In the genomic region with DNA sequence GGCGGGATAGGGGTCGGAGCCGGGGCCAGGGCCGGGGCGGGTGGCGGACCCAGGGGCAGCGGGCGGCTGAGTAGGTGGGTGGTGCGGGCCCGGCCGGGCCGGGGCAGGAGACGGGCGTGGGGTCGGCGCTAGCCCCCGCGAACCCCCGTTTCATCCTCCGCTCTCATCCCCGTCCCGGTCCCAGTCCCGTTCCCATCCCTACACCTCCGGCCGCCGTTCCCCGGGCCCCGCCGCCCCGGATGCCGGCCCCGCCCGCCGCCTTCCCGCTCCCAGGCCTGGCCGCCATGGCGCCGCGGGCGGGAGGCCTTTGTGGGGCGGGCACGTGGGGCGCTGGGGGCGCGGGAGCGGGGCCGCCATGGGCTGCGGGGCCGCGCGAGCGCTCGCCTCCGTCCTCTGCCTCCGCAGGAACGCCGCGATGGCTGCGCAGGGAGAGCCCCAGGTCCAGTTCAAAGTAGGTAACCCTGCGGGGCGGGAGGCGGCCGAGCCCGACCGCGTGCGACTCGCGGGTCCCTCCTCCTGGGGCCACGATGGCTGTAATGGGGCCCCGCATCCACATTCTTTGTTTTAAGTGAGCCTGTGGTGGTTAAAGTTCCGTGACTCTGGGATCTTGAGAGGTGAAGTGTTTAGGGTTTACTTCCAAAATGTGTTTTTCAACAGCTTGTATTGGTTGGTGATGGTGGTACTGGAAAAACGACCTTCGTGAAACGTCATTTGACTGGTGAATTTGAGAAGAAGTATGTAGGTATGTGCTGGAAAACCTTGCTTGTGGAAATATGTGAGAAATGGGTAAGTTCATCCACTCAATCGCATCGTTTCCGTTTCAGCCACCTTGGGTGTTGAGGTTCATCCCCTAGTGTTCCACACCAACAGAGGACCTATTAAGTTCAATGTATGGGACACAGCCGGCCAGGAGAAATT, we compare ENCODE assay signal across 8 cellular contexts. TPM values are rescaled to one million over a fixed set of nuclear protein-coding genes. Genes with fewer than 3 reads are reported as not detected.
A peak's percentile ranks its signal among the peaks of the same experiment; 100 is the strongest.
DNase-seq lines count a peak whose midpoint lies in the region; ATAC-seq and TF ChIP-seq lines count a peak whose summit lies in the region.

No MANE protein-coding gene starts in this region.

- in situ Hi-C loops in astrocyte of the cerebellum (cut with HindIII; ENCODE audit: low sequenced_read_pairs), result no loop called here

- H3K9ac ChIP-seq in SK-N-MC (ENCODE audit: insufficient read length), result peak overlapping the region; percentile 99

- H3K4me3 ChIP-seq in SK-N-MC, result peak overlapping the region; percentile 93
- H3K4me3 ChIP-seq in astrocyte of the cerebellum (ENCODE audit: low read depth, low read length), result peak overlapping the region; percentile 87
- H3K4me3 ChIP-seq in hepatocyte, result peak overlapping the region; percentile 78

- no peaks in the 10 kb centered on the region for H3K9me3 ChIP-seq in SK-N-MC (ENCODE audit: low read depth, low read length)
- no peaks in the 10 kb centered on the region for H3K9me3 ChIP-seq in hepatocyte (ENCODE audit: low read depth)

- peak overlapping the region; percentile 32 for H2AFZ ChIP-seq in hepatocyte

- peak; percentile 8 for DNase-seq in A172 (ENCODE audit: low spot score)
- no peak for DNase-seq in SK-N-MC (ENCODE audit: low read depth, low spot score)
- no peak for DNase-seq in astrocyte of the cerebellum (ENCODE audit: low read depth)
- DNase-seq in hepatocyte (ENCODE audit: low spot score), result peak; percentile 77
- peak; percentile 61 for DNase-seq in sciatic nerve (ENCODE audit: low spot score)
- no peak for DNase-seq in MV-4-11 (lab: John Stamatoyannopoulos, UW)

- H3K79me2 ChIP-seq in hepatocyte, result peaks cover 30% of the 10 kb centered on the region

- TF ChIP-seq CTCF in astrocyte of the cerebellum (IDR thresholded peaks at IDR 0.05; ENCODE audit: low read depth, low read length, missing control alignments), result no peak
- TF ChIP-seq CTCF in hepatocyte (IDR thresholded peaks at IDR 0.05; ENCODE audit: poor library complexity), result no peak

- ATAC-seq in GM18511 (IDR thresholded peaks at IDR 0.05; ENCODE audit: unreplicated experiment), result peak; percentile 28
- ATAC-seq in HG03025 (IDR thresholded peaks at IDR 0.05; ENCODE audit: low FRiP score, unreplicated experiment), result peak; percentile 26
- no peak for ATAC-seq in sciatic nerve

- H3K27ac ChIP-seq in SK-N-MC, result peak overlapping the region; percentile 77
- H3K27ac ChIP-seq in hepatocyte, result peak overlapping the region; percentile 97

- WGBS in hepatocyte (ENCODE audit: low lambda C conversion rate, missing lambda C conversion rate), result 2% methylated on average over 37 of the region's 79 CpGs

- H3K36me3 ChIP-seq in SK-N-MC (ENCODE audit: insufficient read depth, low read length) (peaks cover 50% of the 10 kb centered on the region), hepatocyte (replicated peaks; ENCODE audit: insufficient read depth, low read depth) (peaks cover 5% of the 10 kb centered on the region)

- H3K4me2 ChIP-seq in hepatocyte, result peak overlapping the region; percentile 91

- intact Hi-C loops in sciatic nerve (cut with DNase I), result no loop called here

- no peaks in the 10 kb centered on the region for H3K9me2 ChIP-seq in hepatocyte (replicated peaks; ENCODE audit: insufficient read depth)

- peaks cover 6% of the 10 kb centered on the region for H3K4me1 ChIP-seq in hepatocyte (ENCODE audit: insufficient read depth)

- H3K27me3 ChIP-seq in hepatocyte, result no peaks in the 10 kb centered on the region

- peaks cover 31% of the 10 kb centered on the region for H4K20me1 ChIP-seq in hepatocyte (ENCODE audit: insufficient read depth, poor library complexity, severe bottlenecking)

RNA-seq across cellular contexts. Expression of gene RAN, which starts 0.6 kb away (rescaled TPM):
- 719 and 793 TPM in 2 replicates for total RNA-seq in A172 (2014; rRNA removed; shearing (Covaris generic))
- total RNA-seq in hepatocyte (292 and 300 TPM in 2 replicates), sciatic nerve (223 TPM)
- polyA plus RNA-seq in hepatocyte, result 660 and 673 TPM in 2 replicates

RNA-seq across cellular contexts. Expression of gene STX2, which starts 33.4 kb away (rescaled TPM):
- total RNA-seq in A172 (2014; rRNA removed; shearing (Covaris generic)), result 45.1 and 50.5 TPM in 2 replicates
- total RNA-seq in hepatocyte (16.9 and 23.1 TPM in 2 replicates), sciatic nerve (35.0 TPM)
- polyA plus RNA-seq in hepatocyte, result 12.4 and 15.8 TPM in 2 replicates

Comparison
In these comparisons a context has a peak if more than half of its experiments do, and no peak if none do; other contexts are left out.
1. DNase-seq: peak in A172 (single experiment), hepatocyte (single experiment) and sciatic nerve (single experiment); none in SK-N-MC (single experiment), astrocyte of the cerebellum (single experiment) and MV-4-11 (single experiment).
2. Peak in every context shown above with its lines, with median percentiles within 50 percentile points of each other: H3K4me3 ChIP-seq.